8 cellular contexts compared by ENCODE assay signal in the genomic region with DNA sequence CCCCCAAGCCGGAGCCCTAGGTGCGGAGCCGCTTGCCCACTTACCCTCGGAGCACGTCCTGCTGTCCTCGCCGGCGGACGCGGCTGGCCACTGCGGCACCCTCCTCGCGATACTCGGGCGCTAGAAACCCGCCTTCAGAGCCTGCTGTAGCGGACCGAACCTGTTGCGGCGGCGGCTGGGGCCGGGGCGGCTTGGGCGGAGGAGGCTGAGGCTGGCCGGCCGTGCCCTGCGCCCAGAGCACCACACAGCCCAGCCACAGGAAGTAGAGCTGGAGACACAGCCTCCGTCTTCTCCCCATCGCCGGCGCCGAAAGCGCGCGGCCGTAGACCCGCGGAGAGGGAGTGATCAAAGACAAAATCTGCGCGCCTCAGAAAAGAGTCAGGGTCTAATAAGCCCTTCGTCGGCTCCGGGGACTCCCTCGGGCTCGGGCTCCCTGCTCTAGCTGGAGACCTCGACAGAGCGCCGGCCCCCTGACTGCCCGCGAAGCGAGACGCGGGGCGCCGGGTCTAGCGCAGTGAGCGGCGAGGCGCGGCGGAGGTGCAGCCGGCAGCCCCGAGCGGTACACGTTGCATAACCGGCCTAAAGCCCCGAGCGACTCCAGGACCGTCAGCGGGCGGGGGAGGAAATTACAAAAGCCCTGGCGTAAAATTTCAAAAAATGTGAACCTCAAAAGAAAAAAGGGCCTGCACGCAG. TPM values are rescaled to one million over a fixed set of nuclear protein-coding genes. Genes with fewer than 3 reads are reported as not detected.
DNase-seq lines count a peak whose midpoint lies in the region; ATAC-seq lines count a peak whose summit lies in the region.

No MANE protein-coding gene starts in this region.

- H3K4me1 Mint-ChIP-seq in naive B cell: peaks cover 0 to 7% (median 2%) of the 10 kb centered on the region in 3 donors

- H3K27me3 Mint-ChIP-seq in naive B cell: peaks cover 34 to 48% (median 48%) of the 10 kb centered on the region in 3 donors

- H3K27ac Mint-ChIP-seq in naive B cell: peak overlapping the region in 2 of 6 donors; percentile 26 to 67

- DNase-seq in NOMO-1 treated with dmso at 0.1 percent for 144 hours (lab: John Stamatoyannopoulos, UW; ENCODE audit: unreplicated experiment) (peak; percentile 64), naive B cell (no peak), cerebellar cortex (ENCODE audit: low spot score) (no peak), NK-92 (lab: John Stamatoyannopoulos, UW; ENCODE audit: unreplicated experiment) (no peak)
- no peak for DNase-seq in activated effector memory CD4-positive, alpha-beta T cell treated with Interleukin-2 at 50 U/mL for 16 hours

- peak overlapping the region in 5 of 8 donors; percentile 6 to 47 (median 28) for H3K4me3 Mint-ChIP-seq in naive B cell

- H3K36me3 Mint-ChIP-seq in naive B cell: peaks cover 0 to 6% of the 10 kb centered on the region in 2 donors

- peaks cover 0 to 11% (median 2%) of the 10 kb centered on the region in 7 donors for H3K9me3 Mint-ChIP-seq in naive B cell

- ATAC-seq in GM19438 (IDR thresholded peaks at IDR 0.05; ENCODE audit: low read depth, unreplicated experiment): peak; percentile 70
- peak; percentile 45 for ATAC-seq in esophagus mucosa
- no peak for ATAC-seq in naive B cell (ENCODE audit: low read depth in 2 of 2)
- ATAC-seq in GM21447 (IDR thresholded peaks at IDR 0.05; ENCODE audit: unreplicated experiment): no peak

RNA-seq across cellular contexts. Expression of gene FBN2, which starts 0.6 kb away (rescaled TPM):
- total RNA-seq in esophagus mucosa: 1.00 TPM
- polyA plus RNA-seq in naive B cell (ENCODE audit: low read depth in 6 of 6): under 1 TPM in 1 of 6 donors, not detected in 5; 0.13 TPM

Comparison
In these comparisons a context has a peak if more than half of its experiments do, and no peak if none do; other contexts are left out.
1. ATAC-seq: peak in GM19438 (single experiment) and esophagus mucosa (single experiment); none in naive B cell (0 of 2) and GM21447 (single experiment).